In the genomic region with DNA sequence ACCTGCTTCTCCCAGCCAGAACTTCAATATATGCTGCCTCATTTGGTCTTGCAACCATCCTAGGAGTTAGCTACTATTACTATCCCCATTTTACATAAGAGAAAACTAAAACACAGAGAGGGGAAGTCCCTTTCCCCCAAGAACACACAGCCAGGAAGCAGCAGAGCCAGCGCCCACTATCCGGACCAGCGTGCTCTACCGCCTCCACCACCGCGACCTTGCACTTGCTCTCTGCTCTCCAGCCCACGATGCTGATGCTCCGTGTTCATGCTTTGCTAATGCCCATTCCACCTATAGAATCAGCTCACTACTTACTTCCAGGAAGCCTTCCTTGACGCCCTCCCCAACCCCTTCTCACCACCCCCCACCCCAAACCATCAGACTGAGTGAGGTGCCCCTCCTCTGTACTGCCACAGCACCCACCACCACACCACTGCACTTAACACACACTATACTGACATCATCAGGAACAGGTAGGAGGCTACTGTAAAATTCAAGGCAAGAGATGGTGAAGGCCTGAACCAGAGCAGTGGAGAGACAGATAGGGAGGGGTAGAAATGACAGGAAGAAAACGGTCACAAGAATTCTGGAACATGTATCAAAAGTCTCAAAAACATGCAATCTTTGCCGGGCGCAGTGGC, we compare ENCODE assay signal across 9 cellular contexts. TPM values are rescaled to one million over a fixed set of nuclear protein-coding genes. Genes with fewer than 3 reads are reported as not detected.
DNase-seq lines count a peak whose midpoint lies in the region; ATAC-seq and FAIRE-seq lines count a peak whose summit lies in the region.
"Had no signal": no experiment of that assay in that cellular context is flagged by ENCODE, and none has a peak within 500 bp of the region (broad histone marks: within the 10 kb centered on the region; RNA-seq: fewer than 3 reads in every experiment).

No MANE protein-coding gene starts in this region.

- ATAC-seq in effector memory CD8-positive, alpha-beta T cell (replicated peaks): peak; percentile 65
- no peak for ATAC-seq in GM21381 (IDR thresholded peaks at IDR 0.05; ENCODE audit: unreplicated experiment)
- ATAC-seq in HG03342 (IDR thresholded peaks at IDR 0.05; ENCODE audit: unreplicated experiment): no peak

- no peaks in the 10 kb centered on the region for H3K36me3 Mint-ChIP-seq in activated CD4-positive, alpha-beta T cell treated with anti-CD3 and anti-CD28 coated beads, Interleukin-2, amount 10 ng/mL, durations not matched to agents 24 days and 14 days (ENCODE audit: low read depth)
- no peaks in the 10 kb centered on the region for H3K36me3 Mint-ChIP-seq in effector memory CD8-positive, alpha-beta T cell (ENCODE audit: insufficient read depth)

- no peaks in the 10 kb centered on the region for H3K9me3 Mint-ChIP-seq in activated CD4-positive, alpha-beta T cell treated with anti-CD3 and anti-CD28 coated beads, Interleukin-2, amount 10 ng/mL, durations not matched to agents 24 days and 14 days
- no peaks in the 10 kb centered on the region for H3K9me3 Mint-ChIP-seq in effector memory CD8-positive, alpha-beta T cell

- no peaks in the 10 kb centered on the region for H3K27me3 Mint-ChIP-seq in activated CD4-positive, alpha-beta T cell treated with anti-CD3 and anti-CD28 coated beads, Interleukin-2, amount 10 ng/mL, durations not matched to agents 24 days and 14 days
- H3K27me3 Mint-ChIP-seq in effector memory CD8-positive, alpha-beta T cell: no peaks in the 10 kb centered on the region

- no peak for DNase-seq in GM19239 (ENCODE audit: insufficient read length, low spot score)
- DNase-seq in activated CD4-positive, alpha-beta T cell treated with anti-CD3 and anti-CD28 coated beads, Interleukin-2, amount 10 ng/mL, durations not matched to agents 24 days and 14 days: no peak
- DNase-seq in effector memory CD8-positive, alpha-beta T cell: no peak
- peak; percentile 58 for DNase-seq in stimulated activated CD8-positive, alpha-beta memory T cell treated with anti-CD3 and anti-CD28 coated beads, Interleukin-4, amount 100 ng/mL, for 48 hours
- DNase-seq in DMS114 treated with DMSO at 0.1 percent for 48 hours (lab: John Stamatoyannopoulos, UW; ENCODE audit: unreplicated experiment): no peak
- DNase-seq: aorta, MV-4-11 had no signal

- intact Hi-C loops in activated CD4-positive, alpha-beta T cell treated with anti-CD3 and anti-CD28 coated beads, Interleukin-2, amount 10 ng/mL, durations not matched to agents 24 days and 14 days (cut with micrococcal nuclease): no loop called here

- peak overlapping the region; percentile 74 for H3K27ac Mint-ChIP-seq in activated CD4-positive, alpha-beta T cell treated with anti-CD3 and anti-CD28 coated beads, Interleukin-2, amount 10 ng/mL, durations not matched to agents 24 days and 14 days
- no peak overlapping the region for H3K27ac Mint-ChIP-seq in effector memory CD8-positive, alpha-beta T cell

- H3K4me3 Mint-ChIP-seq in activated CD4-positive, alpha-beta T cell treated with anti-CD3 and anti-CD28 coated beads, Interleukin-2, amount 10 ng/mL, durations not matched to agents 24 days and 14 days: peak overlapping the region; percentile 28
- H3K4me3 Mint-ChIP-seq in effector memory CD8-positive, alpha-beta T cell: peak overlapping the region in 1 of 2 donors; percentile 9

- peak; percentile 83 for FAIRE-seq in GM19239 (lab: Jason Lieb, UNC)

- peaks cover 14% of the 10 kb centered on the region for H3K4me1 Mint-ChIP-seq in activated CD4-positive, alpha-beta T cell treated with anti-CD3 and anti-CD28 coated beads, Interleukin-2, amount 10 ng/mL, durations not matched to agents 24 days and 14 days
- H3K4me1 Mint-ChIP-seq in effector memory CD8-positive, alpha-beta T cell (ENCODE audit: low read depth in 2 of 2): peaks cover 4 to 7% of the 10 kb centered on the region in 2 donors

RNA-seq across cellular contexts. Expression of a gene that starts 9.4 kb away (rescaled TPM):
- total RNA-seq in activated CD4-positive, alpha-beta T cell treated with anti-CD3 and anti-CD28 coated beads, Interleukin-2, amount 10 ng/mL, durations not matched to agents 24 days and 14 days: 4.5 and 5.1 TPM in 2 replicates

RNA-seq across cellular contexts. Expression of a gene that starts 9.7 kb away (rescaled TPM):
- 133 and 137 TPM in 2 replicates for total RNA-seq in activated CD4-positive, alpha-beta T cell treated with anti-CD3 and anti-CD28 coated beads, Interleukin-2, amount 10 ng/mL, durations not matched to agents 24 days and 14 days
